21 cellular contexts compared by ENCODE assay signal in the genomic region with DNA sequence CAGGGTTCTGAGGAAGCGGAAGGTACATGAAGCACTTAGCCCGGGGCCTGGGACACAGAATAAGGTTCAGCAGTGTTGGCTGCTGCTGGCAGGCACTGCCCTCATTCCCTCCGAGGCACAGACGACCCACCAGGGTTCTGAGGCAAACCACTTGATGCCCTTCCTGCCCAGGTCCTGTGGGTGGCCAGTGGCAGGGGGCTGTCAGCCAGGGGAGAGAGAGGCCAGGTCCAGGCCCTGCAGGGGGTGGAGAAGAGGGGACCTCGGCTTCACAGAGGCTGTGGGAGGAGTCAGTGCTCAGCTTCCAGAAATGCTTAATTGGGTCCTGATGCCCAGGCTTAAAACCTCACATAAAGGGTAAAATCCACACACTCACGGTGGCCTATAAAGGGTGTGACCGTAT. TPM values are rescaled to one million over a fixed set of nuclear protein-coding genes. Genes with fewer than 3 reads are reported as not detected.
DNase-seq lines count a peak whose midpoint lies in the region; ATAC-seq and TF ChIP-seq lines count a peak whose summit lies in the region.
"Had no signal": no experiment of that assay in that cellular context is flagged by ENCODE, and none has a peak within 500 bp of the region (broad histone marks: within the 10 kb centered on the region; RNA-seq: fewer than 3 reads in every experiment).

No MANE protein-coding gene starts in this region.

- peaks cover 27 to 70% (median 65%) of the 10 kb centered on the region in 10 experiments for H3K4me1 ChIP-seq in BLaER1 treated with 17β-estradiol and CSF1 and Interleukin-3, amounts not matched to agents 10 nM and 100 nM
- peaks cover 0 to 13% of the 10 kb centered on the region in 2 donors for H3K4me1 ChIP-seq in neuronal stem cell (ENCODE audit: control insufficient read depth in 2 of 2, insufficient read depth in 1 of 2, low read depth in 1 of 2, low read length in 2 of 2)
- peaks cover 29% of the 10 kb centered on the region for H3K4me1 ChIP-seq in A673 (ENCODE audit: insufficient read depth, low read length, poor library complexity, severe bottlenecking)
- H3K4me1 ChIP-seq in aorta (ENCODE audit: control insufficient read depth in 1 of 2, insufficient read depth in 2 of 2, low read length in 2 of 2), result no peaks in the 10 kb centered on the region
- H3K4me1 ChIP-seq: BE2C had no signal

- peak overlapping the region in 4 of 11 experiments; percentile 10 to 35 (median 20); a peak in 2 of 22 replicates for H3K9ac ChIP-seq in BLaER1 treated with 17β-estradiol and CSF1 and Interleukin-3, amounts not matched to agents 10 nM and 100 nM
- peak overlapping the region; percentile 63 for H3K9ac ChIP-seq in neuronal stem cell (ENCODE audit: low read depth, low read length, poor library complexity)

- POLR2A ChIA-PET in A673 (lab: Charles Lee; ENCODE audit: low non-redundant PET), result interaction anchor here (0.5 kb wide), 1 partner anchor 49 kb away, joined by 3 read pairs; no protein-coding TSS in a partner anchor

- peaks cover 0 to 19% (median 11%) of the 10 kb centered on the region in 11 experiments; a peak in 8 of 22 replicates for H3K36me3 ChIP-seq in BLaER1 treated with 17β-estradiol and CSF1 and Interleukin-3, amounts not matched to agents 10 nM and 100 nM
- H3K36me3 ChIP-seq in neuronal stem cell (replicated peaks in 1 of 2; ENCODE audit: control insufficient read depth in 2 of 2, insufficient read depth in 2 of 2, low read length in 2 of 2) (peaks cover 5 to 9% of the 10 kb centered on the region in 2 donors), A673 (ENCODE audit: insufficient read depth, low read length, poor library complexity, severe bottlenecking) (no peaks in the 10 kb centered on the region), aorta (ENCODE audit: control insufficient read depth in 1 of 2, insufficient read depth in 2 of 2, low read length in 1 of 2) (no peaks in the 10 kb centered on the region)
- H3K36me3 ChIP-seq: BE2C had no signal

- H3K4ac ChIP-seq in neuronal stem cell (ENCODE audit: low read length), result no peak overlapping the region

- in situ Hi-C loops in G401 (cut with HindIII; ENCODE audit: low sequenced_read_pairs), result loop anchor here (5.0 kb wide), 1 partner anchor 79 kb away; no protein-coding TSS in a partner anchor

- TF ChIP-seq CTCF in VCaP (conservative IDR thresholded peaks at IDR 0.05) (no peak), A673 (conservative IDR thresholded peaks at IDR 0.05; ENCODE audit: low read depth, low read length) (no peak)

- no TSS peak for BruUV-seq in A673 (replicated peaks; lab: Mats Ljungman, UMichigan)

- peak overlapping the region in 4 of 11 experiments; percentile 8 to 57 (median 42); a peak in 5 of 22 replicates for H3K27ac ChIP-seq in BLaER1 treated with 17β-estradiol and CSF1 and Interleukin-3, amounts not matched to agents 10 nM and 100 nM
- peak overlapping the region; percentile 20 for H3K27ac ChIP-seq in VCaP
- H3K27ac ChIP-seq in neuronal stem cell (replicated peaks; ENCODE audit: low read length), result no peak overlapping the region
- H3K27ac ChIP-seq in A673 (ENCODE audit: low read depth, low read length, poor library complexity, severe bottlenecking), result no peak overlapping the region
- no peak overlapping the region for H3K27ac ChIP-seq in aorta (ENCODE audit: low read depth in 1 of 2, low read length in 2 of 2)
- H3K27ac ChIP-seq: PC-9 had no signal

- H3K79me1 ChIP-seq in neuronal stem cell (ENCODE audit: low read depth, low read length), result no peaks in the 10 kb centered on the region

- H4K8ac ChIP-seq in neuronal stem cell (ENCODE audit: low read depth, low read length), result no peak overlapping the region

- no peaks in the 10 kb centered on the region; a peak in 1 of 22 replicates for H4K20me1 ChIP-seq in BLaER1 treated with 17β-estradiol and CSF1 and Interleukin-3, amounts not matched to agents 10 nM and 100 nM

- H2BK12ac ChIP-seq in neuronal stem cell (ENCODE audit: low read length), result no peak overlapping the region

- no peak overlapping the region for H2BK15ac ChIP-seq in neuronal stem cell (ENCODE audit: low read length)

- no peak overlapping the region for H2BK5ac ChIP-seq in neuronal stem cell (ENCODE audit: low read length)

- no peak overlapping the region for H2BK120ac ChIP-seq in neuronal stem cell (ENCODE audit: low read depth, low read length)

- H2AFZ ChIP-seq in neuronal stem cell (ENCODE audit: low read length), result no peak overlapping the region
- H2AFZ ChIP-seq: GM23338, PC-9 had no signal

- intact Hi-C loops in A673 (cut with micrococcal nuclease; ENCODE audit: unreplicated experiment), result no loop called here
- intact Hi-C loops in aorta (cut with DNase I), result no loop called here

- WGBS in neuronal stem cell (ENCODE audit: extremely low coverage in 2 of 2, insufficient read length in 2 of 2, insufficient replicate concordance in 1 of 2), 2 donors, result no CpG with 5 or more reads among the region's 7 CpGs
- WGBS in aorta, 2 donors, result 58 to 63% methylated on average over 7 of the region's 7 CpGs

- H3K4me2 ChIP-seq in BLaER1 treated with 17β-estradiol and CSF1 and Interleukin-3, amounts not matched to agents 10 nM and 100 nM, result peak overlapping the region in 9 of 11 experiments; percentile 11 to 75 (median 64); a peak in 17 of 22 replicates
- no peak overlapping the region for H3K4me2 ChIP-seq in neuronal stem cell (ENCODE audit: insufficient read depth, low read length, poor library complexity, severe bottlenecking)
- H3K4me2 ChIP-seq: GM23338, PC-9 had no signal

- no peak overlapping the region for H2AK5ac ChIP-seq in neuronal stem cell (ENCODE audit: low read depth, low read length)

- H3K9me3 ChIP-seq in BLaER1 treated with 17β-estradiol and CSF1 and Interleukin-3, amounts not matched to agents 10 nM and 100 nM (replicated peaks in 1 of 11), result no peaks in the 10 kb centered on the region
- no peaks in the 10 kb centered on the region for H3K9me3 ChIP-seq in neuronal stem cell (replicated peaks in 1 of 2; ENCODE audit: control insufficient read depth in 2 of 2, insufficient read depth in 1 of 2, low read depth in 1 of 2, low read length in 2 of 2)
- H3K9me3 ChIP-seq in A673 (ENCODE audit: low read depth, low read length, poor library complexity, severe bottlenecking), result no peaks in the 10 kb centered on the region
- no peaks in the 10 kb centered on the region for H3K9me3 ChIP-seq in aorta (ENCODE audit: control insufficient read depth, low read length)
- H3K9me3 ChIP-seq: BE2C, MG63 had no signal

- no peak overlapping the region for H3K18ac ChIP-seq in neuronal stem cell (ENCODE audit: low read length)

- no peak for ATAC-seq in aorta (ENCODE audit: low FRiP score)
- ATAC-seq: GM23338 had no signal

- H3K4me3 ChIP-seq in BLaER1 treated with 17β-estradiol and CSF1 and Interleukin-3, amounts not matched to agents 10 nM and 100 nM, result no peak overlapping the region
- H3K4me3 ChIP-seq in neuronal stem cell (ENCODE audit: low read length in 2 of 2) (no peak overlapping the region), A673 (ENCODE audit: low read depth, low read length, poor library complexity, severe bottlenecking) (no peak overlapping the region), aorta (ENCODE audit: low read length in 2 of 2) (no peak overlapping the region)
- H3K4me3 ChIP-seq: GM23338, MG63, PC-9 had no signal

- peak overlapping the region; percentile 20 for H3K23ac ChIP-seq in neuronal stem cell (ENCODE audit: low read depth, low read length, poor library complexity)

- H3K14ac ChIP-seq in neuronal stem cell (ENCODE audit: low read length), result no peak overlapping the region

- CTCF ChIA-PET in A673 (lab: Charles Lee), result interaction anchor here (0.5 to 0.6 kb wide), 2 partner anchors 19 to 151 kb away, joined by 3 to 4 read pairs; no protein-coding TSS in a partner anchor

- H4K91ac ChIP-seq in neuronal stem cell (ENCODE audit: low read depth, low read length, poor library complexity), result no peak overlapping the region

- DNase-seq in G401 (ENCODE audit: low spot score) (peak; percentile 33), neuronal stem cell (ENCODE audit: low spot score) (no peak), A673 (ENCODE audit: low spot score) (no peak), aorta (no peak), superior temporal gyrus (ENCODE audit: extremely low spot score) (no peak)
- DNase-seq: BE2C; CD4-positive, alpha-beta T cell; COR-L47; H9; HFFc6; KBM-7; MG63; NCI-H2081; NCI-H2227 treated with DMSO at 0.1 percent for 48 hours; NCI-H526 treated with DMSO at 0.1 percent for 48 hours; PC-9; SHP77; SW 1271 had no signal

- no peaks in the 10 kb centered on the region for H3K27me3 ChIP-seq in BLaER1 treated with 17β-estradiol and CSF1 and Interleukin-3, amounts not matched to agents 10 nM and 100 nM
- H3K27me3 ChIP-seq in neuronal stem cell (ENCODE audit: control insufficient read depth in 3 of 3, insufficient read depth in 3 of 3, low read depth in 1 of 3, low read length in 3 of 3) (no peaks in the 10 kb centered on the region), A673 (replicated peaks; ENCODE audit: insufficient read depth, low read depth, low read length, poor library complexity) (no peaks in the 10 kb centered on the region), aorta (ENCODE audit: control insufficient read depth in 1 of 2, insufficient read depth in 2 of 2, low read length in 1 of 2) (no peaks in the 10 kb centered on the region)
- H3K27me3 ChIP-seq: BE2C, MG63 had no signal

RNA-seq across cellular contexts. Expression of a gene that starts 4.4 kb away (rescaled TPM):
- total RNA-seq in G401 (2014; rRNA removed; shearing (Covaris generic)), result 36.4 and 40.2 TPM in 2 replicates
- polyA plus RNA-seq in neuronal stem cell (2013, experiment 1 of 2), result 27.7 TPM
- 27.9 TPM for polyA plus RNA-seq in neuronal stem cell (2013, experiment 2 of 2)
- total RNA-seq in A673 (2021) (32.6 and 35.2 TPM in 2 replicates), aorta (10 to 100 TPM; 11.2 to 13.1 TPM)
- 10 to 100 TPM; 21.3 to 30.9 TPM for polyA plus RNA-seq in aorta

RNA-seq across cellular contexts. Expression of a gene that starts 26.0 kb away (rescaled TPM):
- total RNA-seq in G401 (2014; rRNA removed; shearing (Covaris generic)), result 34.8 and 36.7 TPM in 2 replicates
- 10.5 TPM for polyA plus RNA-seq in neuronal stem cell (2013, experiment 1 of 2)
- polyA plus RNA-seq in neuronal stem cell (2013, experiment 2 of 2), result 10.2 TPM
- total RNA-seq in A673 (2021) (12.3 and 21.5 TPM in 2 replicates), aorta (10 to 100 TPM in 1 of 2 donors, 1 to 10 TPM in 1; 7.1 to 11.1 TPM)
- polyA plus RNA-seq in aorta, result 1 to 10 TPM; 1.3 to 2.5 TPM

RNA-seq across cellular contexts. Expression of a gene that starts 39.3 kb away (rescaled TPM):
- total RNA-seq in G401 (2014; rRNA removed; shearing (Covaris generic)), result 794 and 1,249 TPM in 2 replicates
- 683 TPM for polyA plus RNA-seq in neuronal stem cell (2013, experiment 1 of 2)
- polyA plus RNA-seq in neuronal stem cell (2013, experiment 2 of 2), result 718 TPM
- total RNA-seq in A673 (2021) (942 and 1,009 TPM in 2 replicates), aorta (100 to 1,000 TPM; 190 to 195 TPM)
- polyA plus RNA-seq in aorta, result 100 to 1,000 TPM in 1 of 2 donors, 10 to 100 TPM in 1; 98.5 to 167 TPM

RNA-seq across cellular contexts. Expression of a gene that starts 43.4 kb away (rescaled TPM):
- 15.1 and 23.0 TPM in 2 replicates for total RNA-seq in G401 (2014; rRNA removed; shearing (Covaris generic))
- polyA plus RNA-seq in neuronal stem cell (2013, experiment 1 of 2), result 19.6 TPM
- 19.4 TPM for polyA plus RNA-seq in neuronal stem cell (2013, experiment 2 of 2)
- total RNA-seq in A673 (2021) (12.9 and 19.6 TPM in 2 replicates), aorta (10 to 100 TPM; 29.6 to 42.9 TPM)
- polyA plus RNA-seq in aorta, result 10 to 100 TPM; 14.5 to 39.6 TPM

RNA-seq across cellular contexts. Expression of a gene that starts 58.8 kb away (rescaled TPM):
- total RNA-seq in G401 (2014; rRNA removed; shearing (Covaris generic)), result 2.5 and 4.8 TPM in 2 replicates
- polyA plus RNA-seq in neuronal stem cell (2013, experiment 1 of 2), result 14.4 TPM
- 14.4 TPM for polyA plus RNA-seq in neuronal stem cell (2013, experiment 2 of 2)
- 26.7 and 27.2 TPM in 2 replicates for total RNA-seq in A673 (2021)
- 10 to 100 TPM; 23.6 to 27.7 TPM for total RNA-seq in aorta
- 10 to 100 TPM in 1 of 2 donors, 1 to 10 TPM in 1; 9.0 to 21.5 TPM for polyA plus RNA-seq in aorta
